Comparison of ENCODE assay signal across 17 cellular contexts in the genomic region with DNA sequence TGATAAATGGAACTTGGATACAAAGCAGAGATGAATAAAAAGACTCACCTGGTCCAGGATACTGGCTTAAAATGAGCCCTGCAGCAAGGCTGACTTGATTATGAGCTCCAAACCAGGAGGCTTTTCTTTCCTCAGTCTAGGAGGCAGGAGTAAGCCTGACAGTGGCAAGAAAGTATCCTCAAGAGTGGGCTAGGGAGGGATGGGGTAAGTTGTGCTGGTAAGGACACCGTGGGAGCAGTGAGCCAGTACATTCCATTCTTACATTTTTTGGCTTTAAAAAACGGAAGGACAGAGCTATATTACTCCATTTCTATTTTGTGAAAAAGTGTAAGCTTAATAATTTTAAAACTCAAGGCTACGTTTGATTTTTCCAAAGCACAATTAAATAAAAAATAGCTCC.
A peak's percentile ranks its signal among the peaks of the same experiment; 100 is the strongest.
DNase-seq lines count a peak whose midpoint lies in the region; ATAC-seq and TF ChIP-seq lines count a peak whose summit lies in the region.
"Had no signal": no experiment of that assay in that cellular context is flagged by ENCODE, and none has a peak within 500 bp of the region (broad histone marks: within the 10 kb centered on the region; RNA-seq: fewer than 3 reads in every experiment).

No MANE protein-coding gene starts in this region.

- H3K27me3 ChIP-seq in heart left ventricle (no peaks in the 10 kb centered on the region), upper lobe of left lung (no peaks in the 10 kb centered on the region), upper lobe of right lung (no peaks in the 10 kb centered on the region)
- H3K27me3 ChIP-seq: BLaER1 treated with 17β-estradiol and CSF1 and Interleukin-3, amounts not matched to agents 10 nM and 100 nM had no signal

- no peak overlapping the region for H3K4me3 Mint-ChIP-seq in mesothelial cell of epicardium
- H3K4me3 Mint-ChIP-seq: CD8-positive, alpha-beta memory T cell had no signal

- peak in 3 of 4 donors; percentile 52 to 79 (median 52) for ATAC-seq in heart left ventricle
- no peak for ATAC-seq in upper lobe of left lung (ENCODE audit: low FRiP score in 2 of 2)
- no peak for ATAC-seq in upper lobe of right lung
- ATAC-seq: K562 had no signal

- intact Hi-C loops in heart left ventricle (cut with DNase I), result no loop called here
- intact Hi-C loops in cardiac septum (cut with DNase I), result no loop called here
- intact Hi-C loops in upper lobe of right lung (cut with DNase I), result no loop called here

- no peak overlapping the region for H3K4me3 ChIP-seq in heart left ventricle
- H3K4me3 ChIP-seq in coronary artery, result peak overlapping the region; percentile 35
- H3K4me3 ChIP-seq in upper lobe of left lung, result no peak overlapping the region
- H3K4me3 ChIP-seq in upper lobe of right lung, result no peak overlapping the region
- H3K4me3 ChIP-seq: BLaER1 treated with 17β-estradiol and CSF1 and Interleukin-3, amounts not matched to agents 10 nM and 100 nM; K562 had no signal

- H3K36me3 Mint-ChIP-seq in mesothelial cell of epicardium, result no peaks in the 10 kb centered on the region
- H3K36me3 Mint-ChIP-seq: CD8-positive, alpha-beta memory T cell had no signal

- H3K9me3 Mint-ChIP-seq in mesothelial cell of epicardium, result peaks cover 13% of the 10 kb centered on the region

- H3K4me1 Mint-ChIP-seq in mesothelial cell of epicardium, result peaks cover 51% of the 10 kb centered on the region
- H3K4me1 Mint-ChIP-seq: CD8-positive, alpha-beta memory T cell had no signal

- peak overlapping the region; percentile 60 for H3K27ac Mint-ChIP-seq in mesothelial cell of epicardium
- H3K27ac Mint-ChIP-seq: CD8-positive, alpha-beta memory T cell had no signal

- H3K4me1 ChIP-seq in heart left ventricle (peaks cover 0 to 29% (median 0%) of the 10 kb centered on the region in 12 donors), upper lobe of left lung (no peaks in the 10 kb centered on the region), upper lobe of right lung (no peaks in the 10 kb centered on the region)
- H3K4me1 ChIP-seq: BLaER1 treated with 17β-estradiol and CSF1 and Interleukin-3, amounts not matched to agents 10 nM and 100 nM had no signal

- DNase-seq in heart left ventricle, result no peak
- no peak for DNase-seq in cardiac septum (ENCODE audit: low spot score)
- no peak for DNase-seq in coronary artery (ENCODE audit: low spot score)
- no peak for DNase-seq in mesothelial cell of epicardium (ENCODE audit: low spot score in 2 of 2, unreplicated experiment in 2 of 2)
- no peak for DNase-seq in cerebellum (ENCODE audit: low spot score)
- DNase-seq in NCI-H2081 treated with DMSO at 0.1 percent for 48 hours (lab: John Stamatoyannopoulos, UW), result no peak
- no peak for DNase-seq in upper lobe of left lung
- no peak for DNase-seq in upper lobe of right lung
- DNase-seq: CD8-positive, alpha-beta memory T cell; DMS79; HCEC 1CT; NCI-H187 treated with DMSO at 0.1 percent for 48 hours; NCI-H2171; NCI-H774; RPMI8226 had no signal

- H3K36me3 ChIP-seq in heart left ventricle (no peaks in the 10 kb centered on the region), upper lobe of left lung (no peaks in the 10 kb centered on the region), upper lobe of right lung (no peaks in the 10 kb centered on the region)
- H3K36me3 ChIP-seq: BLaER1 treated with 17β-estradiol and CSF1 and Interleukin-3, amounts not matched to agents 10 nM and 100 nM had no signal

- TF ChIP-seq CTCF in heart left ventricle (IDR thresholded peaks at IDR 0.05) (no peak), coronary artery (IDR thresholded peaks at IDR 0.05) (no peak), mesothelial cell of epicardium (IDR thresholded peaks at IDR 0.05; ENCODE audit: unreplicated experiment) (no peak), upper lobe of left lung (IDR thresholded peaks at IDR 0.05) (no peak), upper lobe of right lung (IDR thresholded peaks at IDR 0.05) (no peak)

- 61 to 67% (median 63%) methylated on average over 3 of the region's 3 CpGs for WGBS in heart left ventricle, 4 donors
- WGBS in upper lobe of left lung, 2 donors, result 58 to 61% methylated on average over 3 of the region's 3 CpGs

- H3K27me3 Mint-ChIP-seq in mesothelial cell of epicardium (ENCODE audit: low read depth), result no peaks in the 10 kb centered on the region
- H3K27me3 Mint-ChIP-seq: CD8-positive, alpha-beta memory T cell had no signal

- no peak for TF ChIP-seq POLR2A in heart left ventricle (IDR thresholded peaks at IDR 0.05)
- no peak for TF ChIP-seq POLR2A in upper lobe of left lung (IDR thresholded peaks at IDR 0.05)

- no peak for TF ChIP-seq EP300 in upper lobe of left lung (IDR thresholded peaks at IDR 0.05)

- H3K9me3 ChIP-seq in heart left ventricle (no peaks in the 10 kb centered on the region), upper lobe of left lung (no peaks in the 10 kb centered on the region), upper lobe of right lung (no peaks in the 10 kb centered on the region)

- H3K27ac ChIP-seq in heart left ventricle (peak overlapping the region in 3 of 12 donors; percentile 5 to 58 (median 35)), coronary artery (peak overlapping the region; percentile 56 to 64), upper lobe of left lung (no peak overlapping the region), upper lobe of right lung (no peak overlapping the region)
- H3K27ac ChIP-seq: BLaER1 treated with 17β-estradiol and CSF1 and Interleukin-3, amounts not matched to agents 10 nM and 100 nM had no signal

Comparison
In these comparisons a context has a peak if more than half of its experiments do, and no peak if none do; other contexts are left out.
1. ATAC-seq: peak in heart left ventricle (3 of 4); none in upper lobe of left lung (0 of 2) and upper lobe of right lung (single experiment).
2. H3K27ac ChIP-seq: peak in coronary artery (2 of 2); none in upper lobe of left lung (0 of 4) and upper lobe of right lung (single experiment).